Comparison of ENCODE assay signal across 30 cellular contexts in the genomic region with DNA sequence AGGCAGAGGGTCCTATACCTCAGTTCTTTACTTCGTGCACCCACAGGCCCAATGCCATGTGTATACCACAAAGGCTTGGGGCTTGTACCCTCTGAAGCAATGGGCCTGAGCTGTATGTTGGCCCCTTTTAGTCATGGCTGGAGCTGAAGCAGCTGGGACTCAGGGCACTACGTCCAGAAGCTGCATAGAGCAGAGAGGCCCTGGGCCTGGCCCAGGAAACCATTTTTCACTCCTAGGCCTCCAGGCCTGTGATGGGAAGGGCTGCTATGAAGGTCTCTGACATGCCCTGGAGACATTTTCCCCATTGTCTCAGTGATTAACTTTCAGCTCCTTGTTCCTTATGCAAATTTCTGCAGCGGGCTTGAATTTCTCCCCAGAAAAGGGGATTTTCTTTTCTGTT. TPM values are rescaled to one million over a fixed set of nuclear protein-coding genes. Genes with fewer than 3 reads are reported as not detected.
"Had no signal": no experiment of that assay in that cellular context is flagged by ENCODE, and none has a peak within 500 bp of the region (broad histone marks: within the 10 kb centered on the region; RNA-seq: fewer than 3 reads in every experiment).

No MANE protein-coding gene starts in this region.

- H3K4me1 ChIP-seq: stomach, suprapubic skin, testis, tibial artery, tibial nerve, transverse colon, upper lobe of left lung, upper lobe of right lung, uterus, vagina had no signal

- H3K4me3 ChIP-seq: stomach, suprapubic skin, testis, thoracic aorta, thyroid gland, tibial artery, tibial nerve, transverse colon, upper lobe of left lung, upper lobe of right lung, uterus, vagina had no signal

- FAIRE-seq: urothelium cell line had no signal

- H3K27me3 ChIP-seq: stomach, suprapubic skin, testis, thyroid gland, tibial artery, tibial nerve, transverse colon, upper lobe of left lung, upper lobe of right lung, uterus, vagina had no signal

- H3K36me3 ChIP-seq: stomach, suprapubic skin, thoracic aorta, thyroid gland, tibial artery, tibial nerve, transverse colon, upper lobe of left lung, upper lobe of right lung, uterus, vagina had no signal

- H3K9me3 ChIP-seq: stomach, suprapubic skin, testis, thoracic aorta, thyroid gland, tibial nerve, transverse colon, upper lobe of left lung, upper lobe of right lung, uterus, vagina had no signal

- H3K9me3 Mint-ChIP-seq: stimulated activated effector memory CD8-positive, alpha-beta T cell treated with anti-CD3 and anti-CD28 coated beads, Interleukin-12 subunit alpha, Interleukin-12 subunit beta, amount 100 ng/mL, for 72 hours had no signal

- DNase-seq: stimulated activated CD4-positive, alpha-beta T cell treated with anti-CD3 and anti-CD28 coated beads, Interleukin-2, amount 100 ng/mL, for 48 hours; stimulated activated CD4-positive, alpha-beta T cell treated with anti-CD3 and anti-CD28 coated beads, Interleukin-4, amount 100 ng/mL, for 1 hour; stimulated activated CD4-positive, alpha-beta T cell treated with anti-CD3 and anti-CD28 coated beads, Interleukin-4, amount 100 ng/mL, for 24 hours; stimulated activated CD4-positive, alpha-beta T cell treated with anti-CD3 and anti-CD28 coated beads, Interleukin-4, amount 100 ng/mL, for 4 hours; stimulated activated CD8-positive, alpha-beta memory T cell treated with anti-CD3 and anti-CD28 coated beads, Interleukin-4, amount 100 ng/mL, for 48 hours; stimulated activated naive B cell treated with anti-CD40 and anti-IgM and Interleukin-4, amounts not matched to agents 10 μg/mL and 1 μg/mL and 100 μg/mL, for 72 hours; stimulated activated naive CD4-positive, alpha-beta T cell; stimulated activated naive CD4-positive, alpha-beta T cell treated with Interleukin-2 at 50 U/mL for 16 hours; stimulated activated naive CD8-positive, alpha-beta T cell treated with anti-CD3 and anti-CD28 coated beads, Interleukin-15, amount 100 ng/mL, for 72 hours; stimulated activated naive CD8-positive, alpha-beta T cell treated with anti-CD3 and anti-CD28 coated beads, Interleukin-15, Interleukin-2, amounts not matched to agents 100 U/mL and 50 U/mL, for 24 hours; stomach; substantia nigra; testis; thyroid gland; tibial artery; transverse colon; trophoblast cell; upper lobe of left lung; upper lobe of right lung; uterus had no signal

- H3K4me1 Mint-ChIP-seq: stimulated activated effector memory CD8-positive, alpha-beta T cell treated with anti-CD3 and anti-CD28 coated beads, Interleukin-12 subunit alpha, Interleukin-12 subunit beta, amount 100 ng/mL, for 72 hours; stimulated activated memory B cell treated with anti-CD40 and anti-IgM and Interleukin-4, amounts not matched to agents 10 μg/mL and 1 μg/mL and 100 μg/mL, for 72 hours; stimulated activated naive B cell treated with anti-CD40 and anti-IgM and Interleukin-4, amounts not matched to agents 10 μg/mL and 1 μg/mL and 100 μg/mL, for 72 hours; stimulated activated naive CD8-positive, alpha-beta T cell treated with anti-CD3 and anti-CD28 coated beads, Interleukin-15, amount 100 ng/mL, for 72 hours had no signal

- H3K27ac Mint-ChIP-seq: stimulated activated effector memory CD8-positive, alpha-beta T cell treated with anti-CD3 and anti-CD28 coated beads, Interleukin-12 subunit alpha, Interleukin-12 subunit beta, amount 100 ng/mL, for 72 hours; stimulated activated memory B cell treated with anti-CD40 and anti-IgM and Interleukin-4, amounts not matched to agents 10 μg/mL and 1 μg/mL and 100 μg/mL, for 72 hours; stimulated activated naive B cell treated with anti-CD40 and anti-IgM and Interleukin-4, amounts not matched to agents 10 μg/mL and 1 μg/mL and 100 μg/mL, for 72 hours; stimulated activated naive CD8-positive, alpha-beta T cell treated with anti-CD3 and anti-CD28 coated beads, Interleukin-15, Interleukin-2, amounts not matched to agents 100 ng/mL and 50 ng/mL, for 24 hours; type B pancreatic cell had no signal

- H3K27me3 Mint-ChIP-seq: stimulated activated naive CD8-positive, alpha-beta T cell treated with anti-CD3 and anti-CD28 coated beads, Interleukin-15, amount 100 ng/mL, for 72 hours; stimulated activated naive CD8-positive, alpha-beta T cell treated with anti-CD3 and anti-CD28 coated beads, Interleukin-15, Interleukin-2, amounts not matched to agents 100 ng/mL and 50 ng/mL, for 24 hours; type B pancreatic cell had no signal

- H3K36me3 Mint-ChIP-seq: stimulated activated effector memory CD8-positive, alpha-beta T cell treated with anti-CD3 and anti-CD28 coated beads, Interleukin-12 subunit alpha, Interleukin-12 subunit beta, amount 100 ng/mL, for 72 hours; stimulated activated memory B cell treated with anti-CD40 and anti-IgM and Interleukin-4, amounts not matched to agents 10 μg/mL and 1 μg/mL and 100 μg/mL, for 72 hours; stimulated activated naive B cell treated with anti-CD40 and anti-IgM and Interleukin-4, amounts not matched to agents 10 μg/mL and 1 μg/mL and 100 μg/mL, for 72 hours; type B pancreatic cell had no signal

- H3K27ac ChIP-seq: stomach, suprapubic skin, testis, thoracic aorta, thyroid gland, tibial artery, tibial nerve, transverse colon, upper lobe of left lung, upper lobe of right lung, uterus, vagina had no signal

- ATAC-seq: stimulated activated effector memory CD8-positive, alpha-beta T cell treated with anti-CD3 and anti-CD28 coated beads, Interleukin-12 subunit alpha, Interleukin-12 subunit beta, amount 100 ng/mL, for 72 hours; stimulated activated memory B cell treated with anti-CD40 and anti-IgM and Interleukin-4, amounts not matched to agents 10 μg/mL and 1 μg/mL and 100 μg/mL, for 72 hours; stimulated activated naive B cell treated with anti-CD40 and anti-IgM and Interleukin-4, amounts not matched to agents 10 μg/mL and 1 μg/mL and 100 μg/mL, for 72 hours; stimulated activated naive CD8-positive, alpha-beta T cell treated with anti-CD3 and anti-CD28 coated beads, Interleukin-15, amount 100 ng/mL, for 72 hours; stimulated activated naive CD8-positive, alpha-beta T cell treated with anti-CD3 and anti-CD28 coated beads, Interleukin-15, Interleukin-2, amounts not matched to agents 100 U/mL and 50 U/mL, for 24 hours; upper lobe of right lung had no signal

- H3K4me3 Mint-ChIP-seq: stimulated activated effector memory CD8-positive, alpha-beta T cell treated with anti-CD3 and anti-CD28 coated beads, Interleukin-12 subunit alpha, Interleukin-12 subunit beta, amount 100 ng/mL, for 72 hours; stimulated activated memory B cell treated with anti-CD40 and anti-IgM and Interleukin-4, amounts not matched to agents 10 μg/mL and 1 μg/mL and 100 μg/mL, for 72 hours; stimulated activated naive B cell treated with anti-CD40 and anti-IgM and Interleukin-4, amounts not matched to agents 10 μg/mL and 1 μg/mL and 100 μg/mL, for 72 hours; stimulated activated naive CD8-positive, alpha-beta T cell treated with anti-CD3 and anti-CD28 coated beads, Interleukin-15, amount 100 ng/mL, for 72 hours; stimulated activated naive CD8-positive, alpha-beta T cell treated with anti-CD3 and anti-CD28 coated beads, Interleukin-15, Interleukin-2, amounts not matched to agents 100 ng/mL and 50 ng/mL, for 24 hours; type B pancreatic cell had no signal

RNA-seq across cellular contexts. Expression of gene VTCN1, which starts 48.1 kb away (rescaled TPM):
- total RNA-seq: subcutaneous adipose tissue, thoracic aorta, thyroid gland, tibial nerve, transverse colon, upper lobe of right lung, vagina had no signal
